In genomic region chr1:34057751-34058150, GRCh38 we compare ENCODE assay signal across 12 cellular contexts.
"Had no signal": no experiment of that assay in that cellular context is flagged by ENCODE, and none has a peak within 500 bp of the region (broad histone marks: within the 10 kb centered on the region; RNA-seq: fewer than 3 reads in every experiment).

No MANE protein-coding gene starts in this region.

- H3K36me3 Mint-ChIP-seq: activated naive CD4-positive, alpha-beta T cell treated with anti-CD3 and anti-CD28 coated beads, Interleukin-2, amount 10 ng/mL, durations not matched to agents 7 days and 5 days had no signal

- H3K4me3 ChIP-seq: ascending aorta, psoas muscle, stomach, thoracic aorta had no signal

- H3K27me3 Mint-ChIP-seq: activated naive CD4-positive, alpha-beta T cell treated with anti-CD3 and anti-CD28 coated beads, Interleukin-2, amount 10 ng/mL, durations not matched to agents 7 days and 5 days had no signal

- H3K9me3 ChIP-seq: ascending aorta, psoas muscle, stomach, thoracic aorta had no signal

- H3K4me1 Mint-ChIP-seq: activated naive CD4-positive, alpha-beta T cell treated with anti-CD3 and anti-CD28 coated beads, Interleukin-2, amount 10 ng/mL, durations not matched to agents 7 days and 5 days; T-helper 17 cell had no signal

- H3K27ac ChIP-seq: ascending aorta, psoas muscle, stomach, thoracic aorta, WERI-Rb-1 had no signal

- H3K9me3 Mint-ChIP-seq: activated T-helper 2 cell treated with anti-CD3 and anti-CD28 coated beads, Interferon-gamma antibody, Interleukin-2, Interleukin-4, amounts not matched to agents 10 μg/mL and 5 μg/mL and 100 μg/mL, durations not matched to agents 14 hours and 24 hours and 36 hours had no signal

- DNase-seq: activated CD4-positive, alpha-beta T cell treated with anti-CD3 and anti-CD28 coated beads, Interleukin-2, amount 50 U/mL, for 48 hours; activated naive CD4-positive, alpha-beta T cell treated with anti-CD3 and anti-CD28 coated beads, Interleukin-2, amount 10 ng/mL, durations not matched to agents 7 days and 5 days; erythroblast; kidney; psoas muscle; stomach; T-helper 17 cell; WERI-Rb-1 had no signal

- H3K27ac Mint-ChIP-seq: activated naive CD4-positive, alpha-beta T cell treated with anti-CD3 and anti-CD28 coated beads, Interleukin-2, amount 10 ng/mL, durations not matched to agents 7 days and 5 days; activated T-helper 2 cell treated with anti-CD3 and anti-CD28 coated beads, Interferon-gamma antibody, Interleukin-2, Interleukin-4, amounts not matched to agents 10 μg/mL and 5 μg/mL and 100 μg/mL, durations not matched to agents 14 hours and 24 hours and 36 hours; nephron progenitor cell; T-helper 17 cell had no signal

- H3K36me3 ChIP-seq: ascending aorta, stomach, thoracic aorta, WERI-Rb-1 had no signal

- H3K4me3 Mint-ChIP-seq: activated naive CD4-positive, alpha-beta T cell treated with anti-CD3 and anti-CD28 coated beads, Interleukin-2, amount 10 ng/mL, durations not matched to agents 7 days and 5 days; nephron progenitor cell; T-helper 17 cell had no signal

- H3K4me1 ChIP-seq: ascending aorta, psoas muscle had no signal

- H3K27me3 ChIP-seq: ascending aorta had no signal
